Comparison of ENCODE assay signal across 9 cellular contexts in genomic region chr4:143700060-143700419, GRCh38. TPM values are rescaled to one million over a fixed set of nuclear protein-coding genes. Genes with fewer than 3 reads are reported as not detected.
DNase-seq lines count a peak whose midpoint lies in the region; ATAC-seq and TF ChIP-seq lines count a peak whose summit lies in the region.
"Had no signal": no experiment of that assay in that cellular context is flagged by ENCODE, and none has a peak within 500 bp of the region (broad histone marks: within the 10 kb centered on the region; RNA-seq: fewer than 3 reads in every experiment).

No MANE protein-coding gene starts in this region.

- no peak overlapping the region for H3K9ac ChIP-seq in PC-3 (ENCODE audit: low read length)

- DNase-seq in PC-3, result no peak
- peak; percentile 17 for DNase-seq in fibroblast of mammary gland (ENCODE audit: low read depth)
- DNase-seq in sciatic nerve (ENCODE audit: low spot score), result peak; percentile 58
- no peak for DNase-seq in GM19240 (ENCODE audit: insufficient read length, low spot score)
- DNase-seq in KG1 (lab: John Stamatoyannopoulos, UW), result no peak
- DNase-seq: effector CD4-positive, alpha-beta T cell had no signal

- peak; percentile 31 for ATAC-seq in GM18498 (IDR thresholded peaks at IDR 0.05; ENCODE audit: unreplicated experiment)
- no peak; the same call in 1 of the 2 replicates for ATAC-seq in PC-3
- peak; percentile 46 for ATAC-seq in sciatic nerve
- ATAC-seq in HG03039 (IDR thresholded peaks at IDR 0.05; ENCODE audit: unreplicated experiment), result no peak
- ATAC-seq in HG02610 (IDR thresholded peaks at IDR 0.05; ENCODE audit: unreplicated experiment), result no peak

- peak overlapping the region; percentile 35; the same call in 1 of the 2 replicates for H3K4me2 ChIP-seq in PC-3 (ENCODE audit: low read length)

- CTCF ChIA-PET in PC-3 (lab: Charles Lee), result interaction anchor here (0.6 kb wide), 1 partner anchor 715 kb away, joined by 3 read pairs; no protein-coding TSS in a partner anchor

- no TSS peak for BruUV-seq in PC-3 (replicated peaks; lab: Mats Ljungman, UMichigan)

- no peaks in the 10 kb centered on the region for H3F3A ChIP-seq in PC-3 (ENCODE audit: low read length, unreplicated experiment)

- no peaks in the 10 kb centered on the region for H3K9me2 ChIP-seq in PC-3 (replicated peaks; ENCODE audit: low read length)

- H3K79me2 ChIP-seq in PC-3 (ENCODE audit: low read length), result no peaks in the 10 kb centered on the region

- TF ChIP-seq CTCF in PC-3 (conservative IDR thresholded peaks at IDR 0.05; ENCODE audit: low read depth, low read length) (no peak), fibroblast of mammary gland (conservative IDR thresholded peaks at IDR 0.05; ENCODE audit: control insufficient read depth, insufficient read depth, low read depth, low read length) (no peak)

- no peaks in the 10 kb centered on the region for H4K20me1 ChIP-seq in PC-3 (ENCODE audit: low read length)

- no peaks in the 10 kb centered on the region for H3K4me1 ChIP-seq in PC-3 (ENCODE audit: insufficient read depth, low read length)

- H2AFZ ChIP-seq in PC-3 (ENCODE audit: low read length), result no peak overlapping the region

- intact Hi-C loops in PC-3 (cut with micrococcal nuclease), result no loop called here
- intact Hi-C loops in sciatic nerve (cut with DNase I), result no loop called here

- no peak overlapping the region for H3K27ac ChIP-seq in PC-3 (ENCODE audit: low read length)

- H3K9me3 ChIP-seq in PC-3 (ENCODE audit: low read length), result no peaks in the 10 kb centered on the region

- H3K27me3 ChIP-seq in PC-3 (ENCODE audit: low read length), result peaks cover 49% of the 10 kb centered on the region

- H3K4me3 ChIP-seq in PC-3 (ENCODE audit: low read length), result no peak overlapping the region
- H3K4me3 ChIP-seq in fibroblast of mammary gland (ENCODE audit: control insufficient read depth, low read depth, low read length), result no peak overlapping the region

- POLR2A ChIA-PET in PC-3 (lab: Charles Lee; ENCODE audit: unreplicated experiment), result no interaction called here

- no peaks in the 10 kb centered on the region for H3K36me3 ChIP-seq in PC-3 (ENCODE audit: low read depth, low read length)

RNA-seq across cellular contexts. Expression of gene FREM3, which starts 0.4 kb away (rescaled TPM):
- total RNA-seq in PC-3 (2014; rRNA removed) (not detected in 2 replicates), sciatic nerve (not detected)

Comparison
In these comparisons a context has a peak if more than half of its experiments do, and no peak if none do; other contexts are left out.
1. ATAC-seq: peak in GM18498 (single experiment) and sciatic nerve (single experiment); none in PC-3 (single experiment), HG03039 (single experiment) and HG02610 (single experiment).
2. DNase-seq: peak in fibroblast of mammary gland (single experiment) and sciatic nerve (single experiment); none in PC-3 (single experiment), GM19240 (single experiment) and KG1 (single experiment).